ENCODE assay signal across 1 cellular context in the genomic region with DNA sequence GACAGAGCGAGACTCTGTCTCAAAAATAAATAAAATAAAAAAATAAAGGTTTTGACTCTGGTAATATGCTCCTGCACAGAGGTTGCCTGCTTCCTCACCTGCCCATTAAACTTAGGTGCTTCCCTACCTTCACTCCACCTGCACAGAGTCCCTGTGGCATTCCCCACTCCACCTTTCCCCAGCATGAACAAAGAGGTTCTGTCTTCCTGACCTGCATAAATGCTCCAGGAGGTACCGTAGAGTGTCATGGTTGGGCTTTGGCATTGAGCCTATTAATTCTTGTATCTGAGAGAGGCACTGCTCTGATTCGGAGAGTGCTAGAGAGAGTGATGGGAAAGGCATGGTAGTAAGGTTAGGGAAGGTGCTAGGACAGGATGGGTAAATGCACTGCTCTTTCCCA.
A peak's percentile ranks its signal among the peaks of the same experiment; 100 is the strongest.
TF ChIP-seq lines count a peak whose summit lies in the region.

No MANE protein-coding gene starts in this region.

TF ChIP-seq in HEK293, 187 proteins besides CTCF, POLR2A, EP300 and RAD21:
- TF ChIP-seq ZBTB17 (tag by site-specific recombination; IDR thresholded peaks at IDR 0.05) = 0 out of 2 replicates have a peak, but pooled peaks have one; percentile 40
- TF ChIP-seq ZNF521 (tag by site-specific recombination; IDR thresholded peaks at IDR 0.05) = no peak
- TF ChIP-seq, protein P1, sequence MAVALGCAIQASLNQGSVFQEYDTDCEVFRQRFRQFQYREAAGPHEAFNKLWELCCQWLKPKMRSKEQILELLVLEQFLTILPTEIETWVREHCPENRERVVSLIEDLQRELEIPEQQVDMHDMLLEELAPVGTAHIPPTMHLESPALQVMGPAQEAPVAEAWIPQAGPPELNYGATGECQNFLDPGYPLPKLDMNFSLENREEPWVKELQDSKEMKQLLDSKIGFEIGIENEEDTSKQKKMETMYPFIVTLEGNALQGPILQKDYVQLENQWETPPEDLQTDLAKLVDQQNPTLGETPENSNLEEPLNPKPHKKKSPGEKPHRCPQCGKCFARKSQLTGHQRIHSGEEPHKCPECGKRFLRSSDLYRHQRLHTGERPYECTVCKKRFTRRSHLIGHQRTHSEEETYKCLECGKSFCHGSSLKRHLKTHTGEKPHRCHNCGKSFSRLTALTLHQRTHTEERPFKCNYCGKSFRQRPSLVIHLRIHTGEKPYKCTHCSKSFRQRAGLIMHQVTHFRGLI (tag by site-specific recombination; IDR thresholded peaks at IDR 0.05) = peak; percentile 96
TF ChIP-seq in HEK293: peak in this region for 2.
